Comparison of ENCODE assay signal across 8 cellular contexts in the genomic region with DNA sequence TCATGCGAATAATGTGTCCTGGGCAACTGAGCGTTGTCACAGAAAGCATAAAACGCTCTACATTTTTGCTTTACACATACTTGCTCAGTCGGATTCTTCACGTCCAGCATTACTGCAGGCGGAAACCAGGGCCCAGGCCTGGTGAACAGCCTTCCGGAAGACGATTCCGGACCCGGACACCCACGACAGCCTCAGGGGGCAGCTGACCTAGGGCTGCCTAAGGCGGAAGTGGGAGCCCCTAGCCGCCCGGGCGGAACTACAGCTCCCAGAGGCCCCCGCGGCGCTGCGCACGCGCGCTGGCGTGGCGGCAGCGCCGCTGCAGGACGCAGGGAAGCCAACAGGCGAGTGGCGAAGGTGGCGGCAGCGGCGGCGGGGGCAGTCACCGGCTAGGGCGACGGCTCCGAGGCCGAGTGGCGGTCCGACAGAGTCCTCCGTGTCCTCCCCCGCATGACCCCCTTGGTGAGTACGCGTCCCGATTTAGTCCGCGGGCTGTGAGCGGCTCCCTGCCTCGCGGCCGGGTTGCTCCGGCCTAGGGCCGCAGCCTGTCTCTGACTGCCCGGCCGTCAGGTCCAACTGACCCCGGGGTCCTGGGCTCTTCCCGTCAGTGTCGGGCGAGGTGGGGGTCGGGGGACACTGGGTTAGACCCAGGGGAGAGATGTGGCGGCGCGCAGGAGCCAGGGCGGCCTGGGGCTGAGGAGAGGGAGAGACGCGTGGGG. TPM values are rescaled to one million over a fixed set of nuclear protein-coding genes. Genes with fewer than 3 reads are reported as not detected.
DNase-seq lines count a peak whose midpoint lies in the region; TF ChIP-seq lines count a peak whose summit lies in the region.

A gene with protein sequence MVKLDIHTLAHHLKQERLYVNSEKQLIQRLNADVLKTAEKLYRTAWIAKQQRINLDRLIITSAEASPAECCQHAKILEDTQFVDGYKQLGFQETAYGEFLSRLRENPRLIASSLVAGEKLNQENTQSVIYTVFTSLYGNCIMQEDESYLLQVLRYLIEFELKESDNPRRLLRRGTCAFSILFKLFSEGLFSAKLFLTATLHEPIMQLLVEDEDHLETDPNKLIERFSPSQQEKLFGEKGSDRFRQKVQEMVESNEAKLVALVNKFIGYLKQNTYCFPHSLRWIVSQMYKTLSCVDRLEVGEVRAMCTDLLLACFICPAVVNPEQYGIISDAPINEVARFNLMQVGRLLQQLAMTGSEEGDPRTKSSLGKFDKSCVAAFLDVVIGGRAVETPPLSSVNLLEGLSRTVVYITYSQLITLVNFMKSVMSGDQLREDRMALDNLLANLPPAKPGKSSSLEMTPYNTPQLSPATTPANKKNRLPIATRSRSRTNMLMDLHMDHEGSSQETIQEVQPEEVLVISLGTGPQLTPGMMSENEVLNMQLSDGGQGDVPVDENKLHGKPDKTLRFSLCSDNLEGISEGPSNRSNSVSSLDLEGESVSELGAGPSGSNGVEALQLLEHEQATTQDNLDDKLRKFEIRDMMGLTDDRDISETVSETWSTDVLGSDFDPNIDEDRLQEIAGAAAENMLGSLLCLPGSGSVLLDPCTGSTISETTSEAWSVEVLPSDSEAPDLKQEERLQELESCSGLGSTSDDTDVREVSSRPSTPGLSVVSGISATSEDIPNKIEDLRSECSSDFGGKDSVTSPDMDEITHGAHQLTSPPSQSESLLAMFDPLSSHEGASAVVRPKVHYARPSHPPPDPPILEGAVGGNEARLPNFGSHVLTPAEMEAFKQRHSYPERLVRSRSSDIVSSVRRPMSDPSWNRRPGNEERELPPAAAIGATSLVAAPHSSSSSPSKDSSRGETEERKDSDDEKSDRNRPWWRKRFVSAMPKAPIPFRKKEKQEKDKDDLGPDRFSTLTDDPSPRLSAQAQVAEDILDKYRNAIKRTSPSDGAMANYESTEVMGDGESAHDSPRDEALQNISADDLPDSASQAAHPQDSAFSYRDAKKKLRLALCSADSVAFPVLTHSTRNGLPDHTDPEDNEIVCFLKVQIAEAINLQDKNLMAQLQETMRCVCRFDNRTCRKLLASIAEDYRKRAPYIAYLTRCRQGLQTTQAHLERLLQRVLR (N-terminal part only) (plus strand): TSS at position 326 of the 716 bp plus-strand sequence. CDS start 37,096 bp downstream, outside the sequence.

- H3F3A ChIP-seq in Loucy (ENCODE audit: low read depth), result 0 out of 2 replicates have a peak, but pooled peaks cover 3% of the 10 kb centered on the region

- H3K4me1 Mint-ChIP-seq in neural crest cell, result peaks cover 27% of the 10 kb centered on the region

- no peaks in the 10 kb centered on the region for H3K9me2 ChIP-seq in Loucy (replicated peaks; ENCODE audit: low read depth, low read length)

- peak within 1 kb of the TSS; percentile 46 for H3K27ac ChIP-seq in stomach smooth muscle (ENCODE audit: low read length)

- H2AFZ ChIP-seq in Loucy (ENCODE audit: low read length), result peak within 1 kb of the TSS; percentile 88

- peak within 1 kb of the TSS; percentile 86 for H3K4me3 ChIP-seq in H7 (ENCODE audit: insufficient read depth, low read depth, low read length)
- peak within 1 kb of the TSS; percentile 96 for H3K4me3 ChIP-seq in Loucy (ENCODE audit: low read length, poor library complexity, severe bottlenecking)
- peak within 1 kb of the TSS; percentile 91 to 99 for H3K4me3 ChIP-seq in foreskin fibroblast (ENCODE audit: low read depth in 1 of 2, low read length in 2 of 2)
- H3K4me3 ChIP-seq in stomach smooth muscle (ENCODE audit: low read length in 2 of 2), result peak within 1 kb of the TSS; percentile 67 to 95

- no peaks in the 10 kb centered on the region for H3K27me3 Mint-ChIP-seq in neural crest cell (ENCODE audit: low read depth)

- H3K9me3 ChIP-seq in Loucy (ENCODE audit: insufficient read depth, low read depth, low read length) (no peaks in the 10 kb centered on the region), stomach smooth muscle (ENCODE audit: control insufficient read depth in 2 of 2, low read length in 2 of 2) (no peaks in the 10 kb centered on the region)

- DNase-seq in GF-D8 (lab: John Stamatoyannopoulos, UW) (peak; percentile 87), H7 (peak; percentile 99), SIG-M5 (lab: John Stamatoyannopoulos, UW) (peak; percentile 34), activated gamma-delta T cell (lab: John Stamatoyannopoulos, UW) (peak; percentile 85), foreskin fibroblast (peak; percentile 87 to 96), neural crest cell (ENCODE audit: low read depth, low spot score) (peak; percentile 90)

- H3K36me3 ChIP-seq in H7 (replicated peaks; ENCODE audit: control insufficient read depth, insufficient read depth, low read length), result no peaks in the 10 kb centered on the region
- no peaks in the 10 kb centered on the region for H3K36me3 ChIP-seq in Loucy (ENCODE audit: insufficient read depth, low read length)
- H3K36me3 ChIP-seq in stomach smooth muscle (ENCODE audit: control insufficient read depth in 2 of 2, insufficient read depth in 2 of 2, low read length in 2 of 2), result peaks cover 0 to 4% of the 10 kb centered on the region in 2 donors

- H3K36me3 Mint-ChIP-seq in neural crest cell (ENCODE audit: low read depth), result peaks cover 2% of the 10 kb centered on the region

- H3K4me1 ChIP-seq in Loucy (ENCODE audit: insufficient read depth, low read length, poor library complexity, severe bottlenecking) (peaks cover 26% of the 10 kb centered on the region), stomach smooth muscle (ENCODE audit: control insufficient read depth, insufficient read depth, low read length) (no peaks in the 10 kb centered on the region)

- H3K79me2 ChIP-seq in Loucy (ENCODE audit: insufficient read depth, low read length), result peaks cover 46% of the 10 kb centered on the region

- H3K27me3 ChIP-seq in H7 (ENCODE audit: control insufficient read depth, insufficient read depth, low read length), result no peaks in the 10 kb centered on the region
- H3K27me3 ChIP-seq in Loucy (ENCODE audit: insufficient read depth, low read length, poor library complexity, severe bottlenecking), result no peaks in the 10 kb centered on the region
- no peaks in the 10 kb centered on the region for H3K27me3 ChIP-seq in stomach smooth muscle (ENCODE audit: control insufficient read depth in 1 of 2, insufficient read depth in 2 of 2, low read length in 2 of 2)

- peak within 1 kb of the TSS; percentile 96 for H3K27ac Mint-ChIP-seq in neural crest cell (ENCODE audit: unreplicated experiment)

- peak within 1 kb of the TSS; percentile 99 for H3K4me3 Mint-ChIP-seq in neural crest cell

- H4K20me1 ChIP-seq in Loucy (ENCODE audit: insufficient read depth, low read length, poor library complexity, severe bottlenecking), result peaks cover 25% of the 10 kb centered on the region

- peak within 1 kb of the TSS; percentile 78 for H3K4me2 ChIP-seq in Loucy (ENCODE audit: low read depth, low read length, poor library complexity, severe bottlenecking)

- TF ChIP-seq CTCF in Loucy (conservative IDR thresholded peaks at IDR 0.05; ENCODE audit: low read length), result peak; percentile 43; the same call in 1 of the 2 replicates
- TF ChIP-seq CTCF in foreskin fibroblast (IDR thresholded peaks at IDR 0.05; ENCODE audit: low read depth, low read length), result peak; percentile 14
- peak; percentile 51 for TF ChIP-seq CTCF in neural crest cell (conservative IDR thresholded peaks at IDR 0.05)

- H3K9me3 Mint-ChIP-seq in neural crest cell, result no peaks in the 10 kb centered on the region

- H3K9ac ChIP-seq in Loucy (ENCODE audit: low read depth, low read length, poor library complexity, severe bottlenecking), result peak within 1 kb of the TSS; percentile 93
- H3K9ac ChIP-seq in stomach smooth muscle (ENCODE audit: low read length in 2 of 2), result peak within 1 kb of the TSS; percentile 85 to 92

RNA-seq across cellular contexts. Expression of the gene that starts here (rescaled TPM):
- 22.0 and 28.6 TPM in 2 replicates for total RNA-seq in H7 (2014; rRNA removed; shearing (Covaris generic))
- total RNA-seq in neural crest cell, result 41.3 and 45.5 TPM in 2 replicates

Comparison
In these comparisons a context has a peak if more than half of its experiments do, and no peak if none do; other contexts are left out.
1. Peak in every context shown above with its lines: DNase-seq, H3K4me3 ChIP-seq and H3K27ac ChIP-seq.
2. DNase-seq: peak in every context shown above with its lines; median percentile 99 in H7; 92 in foreskin fibroblast; 90 in neural crest cell; 87 in GF-D8; 85 in activated gamma-delta T cell; 34 in SIG-M5.